Comparison of ENCODE assay signal across 1 cellular context in the genomic region with DNA sequence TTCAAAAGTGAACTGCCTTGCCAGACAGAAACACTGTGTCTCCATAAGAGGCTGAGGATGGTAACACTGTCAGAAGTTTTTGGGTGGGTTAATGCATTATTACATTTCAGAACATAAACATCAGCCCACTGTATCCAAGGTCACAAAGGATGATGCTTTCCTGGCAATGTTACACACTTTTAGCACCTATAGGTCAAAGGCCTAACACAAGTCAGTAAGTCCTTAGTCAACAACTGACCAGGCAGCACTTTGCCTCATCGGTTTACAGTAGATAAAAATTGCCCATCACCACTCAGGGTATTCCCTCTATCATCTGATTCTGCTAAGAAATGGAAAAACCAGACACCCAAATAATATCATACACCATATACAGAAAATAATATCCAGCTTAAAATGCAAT.
A peak's percentile ranks its signal among the peaks of the same experiment; 100 is the strongest.
TF ChIP-seq lines count a peak whose summit lies in the region.

No MANE protein-coding gene starts in this region.

TF ChIP-seq in HepG2, 621 proteins besides CTCF, POLR2A, EP300 and RAD21 (continued from another document):
- TF ChIP-seq, protein P1, sequence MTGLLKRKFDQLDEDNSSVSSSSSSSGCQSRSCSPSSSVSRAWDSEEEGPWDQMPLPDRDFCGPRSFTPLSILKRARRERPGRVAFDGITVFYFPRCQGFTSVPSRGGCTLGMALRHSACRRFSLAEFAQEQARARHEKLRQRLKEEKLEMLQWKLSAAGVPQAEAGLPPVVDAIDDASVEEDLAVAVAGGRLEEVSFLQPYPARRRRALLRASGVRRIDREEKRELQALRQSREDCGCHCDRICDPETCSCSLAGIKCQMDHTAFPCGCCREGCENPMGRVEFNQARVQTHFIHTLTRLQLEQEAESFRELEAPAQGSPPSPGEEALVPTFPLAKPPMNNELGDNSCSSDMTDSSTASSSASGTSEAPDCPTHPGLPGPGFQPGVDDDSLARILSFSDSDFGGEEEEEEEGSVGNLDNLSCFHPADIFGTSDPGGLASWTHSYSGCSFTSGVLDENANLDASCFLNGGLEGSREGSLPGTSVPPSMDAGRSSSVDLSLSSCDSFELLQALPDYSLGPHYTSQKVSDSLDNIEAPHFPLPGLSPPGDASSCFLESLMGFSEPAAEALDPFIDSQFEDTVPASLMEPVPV (CRISPR knock-in tag; IDR thresholded peaks at IDR 0.05) = no peak
- no peak for TF ChIP-seq ISX (CRISPR knock-in tag; conservative IDR thresholded peaks at IDR 0.05)
- no peak for TF ChIP-seq IRF2 (CRISPR knock-in tag; IDR thresholded peaks at IDR 0.05)
- TF ChIP-seq, protein P2, sequence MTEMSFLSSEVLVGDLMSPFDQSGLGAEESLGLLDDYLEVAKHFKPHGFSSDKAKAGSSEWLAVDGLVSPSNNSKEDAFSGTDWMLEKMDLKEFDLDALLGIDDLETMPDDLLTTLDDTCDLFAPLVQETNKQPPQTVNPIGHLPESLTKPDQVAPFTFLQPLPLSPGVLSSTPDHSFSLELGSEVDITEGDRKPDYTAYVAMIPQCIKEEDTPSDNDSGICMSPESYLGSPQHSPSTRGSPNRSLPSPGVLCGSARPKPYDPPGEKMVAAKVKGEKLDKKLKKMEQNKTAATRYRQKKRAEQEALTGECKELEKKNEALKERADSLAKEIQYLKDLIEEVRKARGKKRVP (CRISPR knock-in tag; IDR thresholded peaks at IDR 0.05) = no peak
- TF ChIP-seq, protein P3, sequence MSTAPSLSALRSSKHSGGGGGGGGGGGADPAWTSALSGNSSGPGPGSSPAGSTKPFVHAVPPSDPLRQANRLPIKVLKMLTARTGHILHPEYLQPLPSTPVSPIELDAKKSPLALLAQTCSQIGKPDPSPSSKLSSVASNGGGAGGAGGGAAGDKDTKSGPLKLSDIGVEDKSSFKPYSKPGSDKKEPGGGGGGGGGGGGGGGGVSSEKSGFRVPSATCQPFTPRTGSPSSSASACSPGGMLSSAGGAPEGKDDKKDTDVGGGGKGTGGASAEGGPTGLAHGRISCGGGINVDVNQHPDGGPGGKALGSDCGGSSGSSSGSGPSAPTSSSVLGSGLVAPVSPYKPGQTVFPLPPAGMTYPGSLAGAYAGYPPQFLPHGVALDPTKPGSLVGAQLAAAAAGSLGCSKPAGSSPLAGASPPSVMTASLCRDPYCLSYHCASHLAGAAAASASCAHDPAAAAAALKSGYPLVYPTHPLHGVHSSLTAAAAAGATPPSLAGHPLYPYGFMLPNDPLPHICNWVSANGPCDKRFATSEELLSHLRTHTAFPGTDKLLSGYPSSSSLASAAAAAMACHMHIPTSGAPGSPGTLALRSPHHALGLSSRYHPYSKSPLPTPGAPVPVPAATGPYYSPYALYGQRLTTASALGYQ (CRISPR knock-in tag; IDR thresholded peaks at IDR 0.05) = no peak
- no peak for TF ChIP-seq HMG20B (CRISPR knock-in tag; conservative IDR thresholded peaks at IDR 0.05)
- no peak for TF ChIP-seq FOXP1 (IDR thresholded peaks at IDR 0.05)
- TF ChIP-seq FOXP1 (CRISPR knock-in tag; IDR thresholded peaks at IDR 0.05) = peak; percentile 25; the same call in 1 of the 2 replicates
- peak; percentile 24; the same call in 1 of the 2 replicates for TF ChIP-seq HMG20A (CRISPR knock-in tag; IDR thresholded peaks at IDR 0.05; ENCODE audit: borderline replicate concordance)
- TF ChIP-seq, protein P4, sequence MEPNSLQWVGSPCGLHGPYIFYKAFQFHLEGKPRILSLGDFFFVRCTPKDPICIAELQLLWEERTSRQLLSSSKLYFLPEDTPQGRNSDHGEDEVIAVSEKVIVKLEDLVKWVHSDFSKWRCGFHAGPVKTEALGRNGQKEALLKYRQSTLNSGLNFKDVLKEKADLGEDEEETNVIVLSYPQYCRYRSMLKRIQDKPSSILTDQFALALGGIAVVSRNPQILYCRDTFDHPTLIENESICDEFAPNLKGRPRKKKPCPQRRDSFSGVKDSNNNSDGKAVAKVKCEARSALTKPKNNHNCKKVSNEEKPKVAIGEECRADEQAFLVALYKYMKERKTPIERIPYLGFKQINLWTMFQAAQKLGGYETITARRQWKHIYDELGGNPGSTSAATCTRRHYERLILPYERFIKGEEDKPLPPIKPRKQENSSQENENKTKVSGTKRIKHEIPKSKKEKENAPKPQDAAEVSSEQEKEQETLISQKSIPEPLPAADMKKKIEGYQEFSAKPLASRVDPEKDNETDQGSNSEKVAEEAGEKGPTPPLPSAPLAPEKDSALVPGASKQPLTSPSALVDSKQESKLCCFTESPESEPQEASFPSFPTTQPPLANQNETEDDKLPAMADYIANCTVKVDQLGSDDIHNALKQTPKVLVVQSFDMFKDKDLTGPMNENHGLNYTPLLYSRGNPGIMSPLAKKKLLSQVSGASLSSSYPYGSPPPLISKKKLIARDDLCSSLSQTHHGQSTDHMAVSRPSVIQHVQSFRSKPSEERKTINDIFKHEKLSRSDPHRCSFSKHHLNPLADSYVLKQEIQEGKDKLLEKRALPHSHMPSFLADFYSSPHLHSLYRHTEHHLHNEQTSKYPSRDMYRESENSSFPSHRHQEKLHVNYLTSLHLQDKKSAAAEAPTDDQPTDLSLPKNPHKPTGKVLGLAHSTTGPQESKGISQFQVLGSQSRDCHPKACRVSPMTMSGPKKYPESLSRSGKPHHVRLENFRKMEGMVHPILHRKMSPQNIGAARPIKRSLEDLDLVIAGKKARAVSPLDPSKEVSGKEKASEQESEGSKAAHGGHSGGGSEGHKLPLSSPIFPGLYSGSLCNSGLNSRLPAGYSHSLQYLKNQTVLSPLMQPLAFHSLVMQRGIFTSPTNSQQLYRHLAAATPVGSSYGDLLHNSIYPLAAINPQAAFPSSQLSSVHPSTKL (CRISPR knock-in tag; IDR thresholded peaks at IDR 0.05) = peak; percentile 47
- no peak for TF ChIP-seq NRL (CRISPR knock-in tag; IDR thresholded peaks at IDR 0.05; ENCODE audit: borderline replicate concordance)
- TF ChIP-seq FOXA1 (IDR thresholded peaks at IDR 0.05) = no peak
- peak; percentile 70 for TF ChIP-seq FOXA1 (CRISPR knock-in tag; IDR thresholded peaks at IDR 0.05)
- TF ChIP-seq, protein P5, sequence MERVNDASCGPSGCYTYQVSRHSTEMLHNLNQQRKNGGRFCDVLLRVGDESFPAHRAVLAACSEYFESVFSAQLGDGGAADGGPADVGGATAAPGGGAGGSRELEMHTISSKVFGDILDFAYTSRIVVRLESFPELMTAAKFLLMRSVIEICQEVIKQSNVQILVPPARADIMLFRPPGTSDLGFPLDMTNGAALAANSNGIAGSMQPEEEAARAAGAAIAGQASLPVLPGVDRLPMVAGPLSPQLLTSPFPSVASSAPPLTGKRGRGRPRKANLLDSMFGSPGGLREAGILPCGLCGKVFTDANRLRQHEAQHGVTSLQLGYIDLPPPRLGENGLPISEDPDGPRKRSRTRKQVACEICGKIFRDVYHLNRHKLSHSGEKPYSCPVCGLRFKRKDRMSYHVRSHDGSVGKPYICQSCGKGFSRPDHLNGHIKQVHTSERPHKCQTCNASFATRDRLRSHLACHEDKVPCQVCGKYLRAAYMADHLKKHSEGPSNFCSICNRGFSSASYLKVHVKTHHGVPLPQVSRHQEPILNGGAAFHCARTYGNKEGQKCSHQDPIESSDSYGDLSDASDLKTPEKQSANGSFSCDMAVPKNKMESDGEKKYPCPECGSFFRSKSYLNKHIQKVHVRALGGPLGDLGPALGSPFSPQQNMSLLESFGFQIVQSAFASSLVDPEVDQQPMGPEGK (CRISPR knock-in tag; IDR thresholded peaks at IDR 0.05) = peak; percentile 19; the same call in 1 of the 2 replicates
TF ChIP-seq in HepG2: peak in this region for 19.
